Comparison of ENCODE assay signal across 9 cellular contexts in the genomic region with DNA sequence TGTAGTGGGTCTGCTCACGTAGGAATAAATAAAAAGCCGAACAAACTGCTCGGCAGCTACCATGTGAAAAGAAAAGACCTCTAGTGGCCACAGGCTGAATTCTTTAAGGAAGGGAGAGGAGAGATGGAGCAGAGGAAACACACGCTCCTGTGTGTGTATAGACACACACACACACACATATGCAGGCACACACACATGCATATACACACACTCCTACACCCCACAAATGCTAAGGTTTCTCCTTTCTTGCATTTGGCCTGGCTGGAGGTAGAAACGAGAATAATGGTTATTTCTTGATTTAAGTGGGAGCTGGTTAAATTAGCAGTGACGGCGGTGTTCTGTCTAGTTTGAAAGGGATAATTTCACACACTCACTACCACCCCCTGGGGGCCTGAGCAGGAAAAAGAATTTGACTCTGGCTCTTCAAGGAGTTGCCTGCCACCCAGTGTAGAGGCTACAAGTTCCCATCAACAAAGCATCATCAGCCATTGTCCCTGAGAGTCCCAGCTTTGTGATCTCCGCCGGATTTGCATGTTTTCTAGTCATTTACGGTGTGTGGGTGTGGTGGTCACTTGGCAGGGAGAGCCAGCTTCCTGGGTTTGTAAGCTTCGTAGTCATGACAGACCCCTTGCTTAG. TPM values are rescaled to one million over a fixed set of nuclear protein-coding genes. Genes with fewer than 3 reads are reported as not detected.
DNase-seq lines count a peak whose midpoint lies in the region; ATAC-seq and TF ChIP-seq lines count a peak whose summit lies in the region.
"Had no signal": no experiment of that assay in that cellular context is flagged by ENCODE, and none has a peak within 500 bp of the region (broad histone marks: within the 10 kb centered on the region; RNA-seq: fewer than 3 reads in every experiment).

A gene (minus strand): TSS at position 78 of the 636 bp plus-strand sequence. CDS start 96,597 bp downstream, outside the sequence.

- peaks cover 36% of the 10 kb centered on the region for H3K27me3 Mint-ChIP-seq in WTC11 (ENCODE audit: low read depth)

- DNase-seq in Daoy (ENCODE audit: low read depth), result peak; percentile 83
- DNase-seq in NCI-H1105 treated with DMSO at 0.1 percent for 48 hours (lab: John Stamatoyannopoulos, UW), result peak; percentile 54
- peak; percentile 84 for DNase-seq in WTC11 (ENCODE audit: low spot score)
- DNase-seq in glomerular endothelial cell (ENCODE audit: extremely low read depth, low read depth, low spot score), result peak; percentile 95
- peak; percentile 44 for DNase-seq in omental fat pad (ENCODE audit: low spot score)

- POLR2A ChIA-PET in WTC11 (lab: Charles Lee), result interaction anchor here (0.6 to 1.0 kb wide), 2 partner anchors 279 to 397 kb away, joined by 3 to 6 read pairs; a partner anchor contains a TSS

- peak within 1 kb of the TSS; percentile 69 for H3K4me3 Mint-ChIP-seq in WTC11

- peaks cover 50% of the 10 kb centered on the region for H3K4me1 Mint-ChIP-seq in WTC11

- peak; percentile 70 for ATAC-seq in GM21619 (IDR thresholded peaks at IDR 0.05; ENCODE audit: unreplicated experiment)
- ATAC-seq in WTC11, result peak; percentile 89
- peak; percentile 91 for ATAC-seq in omental fat pad (ENCODE audit: low FRiP score)
- ATAC-seq in GM19035 (IDR thresholded peaks at IDR 0.05; ENCODE audit: unreplicated experiment), result no peak
- no peak for ATAC-seq in GM19324 (IDR thresholded peaks at IDR 0.05; ENCODE audit: low FRiP score, unreplicated experiment)

- no peaks in the 10 kb centered on the region for H3K36me3 Mint-ChIP-seq in WTC11

- no peaks in the 10 kb centered on the region for H3K9me3 Mint-ChIP-seq in WTC11
- H3K9me3 Mint-ChIP-seq: activated naive CD4-positive, alpha-beta T cell treated with anti-CD3 and anti-CD28 coated beads, Interleukin-2, amount 50 U/mL, for 72 hours had no signal

- TF ChIP-seq CTCF in WTC11 (IDR thresholded peaks at IDR 0.05) (peak; percentile 46), omental fat pad (IDR thresholded peaks at IDR 0.05) (peak in 1 of 3 donors; percentile 68)

- peak within 1 kb of the TSS; percentile 70 for H3K27ac Mint-ChIP-seq in WTC11
- H3K27ac Mint-ChIP-seq: activated naive CD4-positive, alpha-beta T cell treated with anti-CD3 and anti-CD28 coated beads, Interleukin-2, amount 50 U/mL, for 72 hours had no signal

- CTCF ChIA-PET in WTC11 (lab: Charles Lee), result interaction anchor here (0.5 to 3.0 kb wide), 87 partner anchors 9 to 958 kb away, joined by 3 to 50 read pairs (median 5); a partner anchor contains a TSS

TF ChIP-seq in WTC11, 78 proteins besides CTCF, POLR2A, EP300 and RAD21:
- TF ChIP-seq, protein P1, sequence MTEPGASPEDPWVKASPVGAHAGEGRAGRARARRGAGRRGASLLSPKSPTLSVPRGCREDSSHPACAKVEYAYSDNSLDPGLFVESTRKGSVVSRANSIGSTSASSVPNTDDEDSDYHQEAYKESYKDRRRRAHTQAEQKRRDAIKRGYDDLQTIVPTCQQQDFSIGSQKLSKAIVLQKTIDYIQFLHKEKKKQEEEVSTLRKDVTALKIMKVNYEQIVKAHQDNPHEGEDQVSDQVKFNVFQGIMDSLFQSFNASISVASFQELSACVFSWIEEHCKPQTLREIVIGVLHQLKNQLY (CRISPR knock-in tag; IDR thresholded peaks at IDR 0.05), result no peak
- TF ChIP-seq, protein P2, sequence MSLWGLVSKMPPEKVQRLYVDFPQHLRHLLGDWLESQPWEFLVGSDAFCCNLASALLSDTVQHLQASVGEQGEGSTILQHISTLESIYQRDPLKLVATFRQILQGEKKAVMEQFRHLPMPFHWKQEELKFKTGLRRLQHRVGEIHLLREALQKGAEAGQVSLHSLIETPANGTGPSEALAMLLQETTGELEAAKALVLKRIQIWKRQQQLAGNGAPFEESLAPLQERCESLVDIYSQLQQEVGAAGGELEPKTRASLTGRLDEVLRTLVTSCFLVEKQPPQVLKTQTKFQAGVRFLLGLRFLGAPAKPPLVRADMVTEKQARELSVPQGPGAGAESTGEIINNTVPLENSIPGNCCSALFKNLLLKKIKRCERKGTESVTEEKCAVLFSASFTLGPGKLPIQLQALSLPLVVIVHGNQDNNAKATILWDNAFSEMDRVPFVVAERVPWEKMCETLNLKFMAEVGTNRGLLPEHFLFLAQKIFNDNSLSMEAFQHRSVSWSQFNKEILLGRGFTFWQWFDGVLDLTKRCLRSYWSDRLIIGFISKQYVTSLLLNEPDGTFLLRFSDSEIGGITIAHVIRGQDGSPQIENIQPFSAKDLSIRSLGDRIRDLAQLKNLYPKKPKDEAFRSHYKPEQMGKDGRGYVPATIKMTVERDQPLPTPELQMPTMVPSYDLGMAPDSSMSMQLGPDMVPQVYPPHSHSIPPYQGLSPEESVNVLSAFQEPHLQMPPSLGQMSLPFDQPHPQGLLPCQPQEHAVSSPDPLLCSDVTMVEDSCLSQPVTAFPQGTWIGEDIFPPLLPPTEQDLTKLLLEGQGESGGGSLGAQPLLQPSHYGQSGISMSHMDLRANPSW (CRISPR knock-in tag; conservative IDR thresholded peaks at IDR 0.05; ENCODE audit: low read depth), result no peak
- TF ChIP-seq, protein P3, sequence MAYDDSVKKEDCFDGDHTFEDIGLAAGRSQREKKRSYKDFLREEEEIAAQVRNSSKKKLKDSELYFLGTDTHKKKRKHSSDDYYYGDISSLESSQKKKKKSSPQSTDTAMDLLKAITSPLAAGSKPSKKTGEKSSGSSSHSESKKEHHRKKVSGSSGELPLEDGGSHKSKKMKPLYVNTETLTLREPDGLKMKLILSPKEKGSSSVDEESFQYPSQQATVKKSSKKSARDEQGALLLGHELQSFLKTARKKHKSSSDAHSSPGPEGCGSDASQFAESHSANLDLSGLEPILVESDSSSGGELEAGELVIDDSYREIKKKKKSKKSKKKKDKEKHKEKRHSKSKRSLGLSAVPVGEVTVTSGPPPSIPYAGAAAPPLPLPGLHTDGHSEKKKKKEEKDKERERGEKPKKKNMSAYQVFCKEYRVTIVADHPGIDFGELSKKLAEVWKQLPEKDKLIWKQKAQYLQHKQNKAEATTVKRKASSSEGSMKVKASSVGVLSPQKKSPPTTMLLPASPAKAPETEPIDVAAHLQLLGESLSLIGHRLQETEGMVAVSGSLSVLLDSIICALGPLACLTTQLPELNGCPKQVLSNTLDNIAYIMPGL (CRISPR knock-in tag; IDR thresholded peaks at IDR 0.05), result 0 out of 2 replicates have a peak, but pooled peaks have one; percentile 26
- TF ChIP-seq TCF7 (CRISPR knock-in tag; IDR thresholded peaks at IDR 0.05; ENCODE audit: low read depth) (no peak), TP53 (CRISPR knock-in tag; IDR thresholded peaks at IDR 0.05) (no peak)
- TF ChIP-seq, protein P4, sequence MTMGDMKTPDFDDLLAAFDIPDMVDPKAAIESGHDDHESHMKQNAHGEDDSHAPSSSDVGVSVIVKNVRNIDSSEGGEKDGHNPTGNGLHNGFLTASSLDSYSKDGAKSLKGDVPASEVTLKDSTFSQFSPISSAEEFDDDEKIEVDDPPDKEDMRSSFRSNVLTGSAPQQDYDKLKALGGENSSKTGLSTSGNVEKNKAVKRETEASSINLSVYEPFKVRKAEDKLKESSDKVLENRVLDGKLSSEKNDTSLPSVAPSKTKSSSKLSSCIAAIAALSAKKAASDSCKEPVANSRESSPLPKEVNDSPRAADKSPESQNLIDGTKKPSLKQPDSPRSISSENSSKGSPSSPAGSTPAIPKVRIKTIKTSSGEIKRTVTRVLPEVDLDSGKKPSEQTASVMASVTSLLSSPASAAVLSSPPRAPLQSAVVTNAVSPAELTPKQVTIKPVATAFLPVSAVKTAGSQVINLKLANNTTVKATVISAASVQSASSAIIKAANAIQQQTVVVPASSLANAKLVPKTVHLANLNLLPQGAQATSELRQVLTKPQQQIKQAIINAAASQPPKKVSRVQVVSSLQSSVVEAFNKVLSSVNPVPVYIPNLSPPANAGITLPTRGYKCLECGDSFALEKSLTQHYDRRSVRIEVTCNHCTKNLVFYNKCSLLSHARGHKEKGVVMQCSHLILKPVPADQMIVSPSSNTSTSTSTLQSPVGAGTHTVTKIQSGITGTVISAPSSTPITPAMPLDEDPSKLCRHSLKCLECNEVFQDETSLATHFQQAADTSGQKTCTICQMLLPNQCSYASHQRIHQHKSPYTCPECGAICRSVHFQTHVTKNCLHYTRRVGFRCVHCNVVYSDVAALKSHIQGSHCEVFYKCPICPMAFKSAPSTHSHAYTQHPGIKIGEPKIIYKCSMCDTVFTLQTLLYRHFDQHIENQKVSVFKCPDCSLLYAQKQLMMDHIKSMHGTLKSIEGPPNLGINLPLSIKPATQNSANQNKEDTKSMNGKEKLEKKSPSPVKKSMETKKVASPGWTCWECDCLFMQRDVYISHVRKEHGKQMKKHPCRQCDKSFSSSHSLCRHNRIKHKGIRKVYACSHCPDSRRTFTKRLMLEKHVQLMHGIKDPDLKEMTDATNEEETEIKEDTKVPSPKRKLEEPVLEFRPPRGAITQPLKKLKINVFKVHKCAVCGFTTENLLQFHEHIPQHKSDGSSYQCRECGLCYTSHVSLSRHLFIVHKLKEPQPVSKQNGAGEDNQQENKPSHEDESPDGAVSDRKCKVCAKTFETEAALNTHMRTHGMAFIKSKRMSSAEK (CRISPR knock-in tag; IDR thresholded peaks at IDR 0.05; ENCODE audit: borderline replicate concordance), result no peak
- TF ChIP-seq, protein P5, sequence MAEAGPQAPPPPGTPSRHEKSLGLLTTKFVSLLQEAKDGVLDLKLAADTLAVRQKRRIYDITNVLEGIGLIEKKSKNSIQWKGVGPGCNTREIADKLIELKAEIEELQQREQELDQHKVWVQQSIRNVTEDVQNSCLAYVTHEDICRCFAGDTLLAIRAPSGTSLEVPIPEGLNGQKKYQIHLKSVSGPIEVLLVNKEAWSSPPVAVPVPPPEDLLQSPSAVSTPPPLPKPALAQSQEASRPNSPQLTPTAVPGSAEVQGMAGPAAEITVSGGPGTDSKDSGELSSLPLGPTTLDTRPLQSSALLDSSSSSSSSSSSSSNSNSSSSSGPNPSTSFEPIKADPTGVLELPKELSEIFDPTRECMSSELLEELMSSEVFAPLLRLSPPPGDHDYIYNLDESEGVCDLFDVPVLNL (CRISPR knock-in tag; IDR thresholded peaks at IDR 0.05; ENCODE audit: borderline replicate concordance, low read depth), result no peak

RNA-seq across cellular contexts. Expression of the gene that starts here (rescaled TPM):
- total RNA-seq in Daoy (2014; rRNA removed; shearing (Covaris generic)), result 5.6 and 11.1 TPM in 2 replicates
- total RNA-seq in WTC11 (2021) (not detected in 3 replicates), glomerular endothelial cell (3.0 and 8.0 TPM in 2 replicates), omental fat pad (1 to 10 TPM; 1.4 to 8.4 (median 5.4) TPM)
- total RNA-seq: activated naive CD4-positive, alpha-beta T cell treated with anti-CD3 and anti-CD28 coated beads, Interleukin-2, amount 50 U/mL, for 72 hours had no signal

Comparison
In these comparisons a context has a peak if more than half of its experiments do, and no peak if none do; other contexts are left out.
1. Peak in DNase-seq and ATAC-seq in WTC11; RNA of the gene not detected or under 1 TPM.
2. DNase-seq: peak in every context shown above with its lines; median percentile 95 in glomerular endothelial cell; 84 in WTC11; 83 in Daoy; 54 in NCI-H1105 treated with DMSO at 0.1 percent for 48 hours; 44 in omental fat pad.
3. ATAC-seq: peak in GM21619 (single experiment) and omental fat pad (single experiment); none in GM19035 (single experiment) and GM19324 (single experiment).